ENCODE assay signal across 11 cellular contexts in genomic region chr7:19928247-19928646, GRCh38.
DNase-seq lines count a peak whose midpoint lies in the region; ATAC-seq and TF ChIP-seq lines count a peak whose summit lies in the region.
"Had no signal": no experiment of that assay in that cellular context is flagged by ENCODE, and none has a peak within 500 bp of the region (broad histone marks: within the 10 kb centered on the region; RNA-seq: fewer than 3 reads in every experiment).

No MANE protein-coding gene starts in this region.

- no peak overlapping the region for H3K27ac Mint-ChIP-seq in nephron progenitor cell

- TF ChIP-seq CTCF in nephron progenitor cell (IDR thresholded peaks at IDR 0.05): no peak

- peaks cover 5% of the 10 kb centered on the region for H3K9me3 Mint-ChIP-seq in nephron progenitor cell

- ATAC-seq in GM18907 (IDR thresholded peaks at IDR 0.05; ENCODE audit: unreplicated experiment) (peak; percentile 88), GM21723 (IDR thresholded peaks at IDR 0.05; ENCODE audit: unreplicated experiment) (peak; percentile 94), HG03159 (IDR thresholded peaks at IDR 0.05; ENCODE audit: unreplicated experiment) (peak; percentile 75)
- ATAC-seq: Panc1 had no signal

- H3K27me3 Mint-ChIP-seq in nephron progenitor cell (ENCODE audit: low read depth, poor library complexity): peaks cover 2% of the 10 kb centered on the region

- no peaks in the 10 kb centered on the region for H3K36me3 Mint-ChIP-seq in nephron progenitor cell (ENCODE audit: low read depth)

- no peaks in the 10 kb centered on the region for H3K4me1 Mint-ChIP-seq in nephron progenitor cell

- no peak overlapping the region for H3K4me3 Mint-ChIP-seq in nephron progenitor cell

- DNase-seq in myocyte (ENCODE audit: low read depth): peak; percentile 18
- DNase-seq in midbrain (lab: John Stamatoyannopoulos, UW): no peak
- DNase-seq in islet precursor cell: no peak
- DNase-seq in nephron progenitor cell: no peak
- no peak for DNase-seq in effector CD8-positive, alpha-beta T cell (lab: John Stamatoyannopoulos, UW)
- DNase-seq: activated naive CD4-positive, alpha-beta T cell; NCI-H1048 had no signal
